20 cellular contexts compared by ENCODE assay signal in the genomic region with DNA sequence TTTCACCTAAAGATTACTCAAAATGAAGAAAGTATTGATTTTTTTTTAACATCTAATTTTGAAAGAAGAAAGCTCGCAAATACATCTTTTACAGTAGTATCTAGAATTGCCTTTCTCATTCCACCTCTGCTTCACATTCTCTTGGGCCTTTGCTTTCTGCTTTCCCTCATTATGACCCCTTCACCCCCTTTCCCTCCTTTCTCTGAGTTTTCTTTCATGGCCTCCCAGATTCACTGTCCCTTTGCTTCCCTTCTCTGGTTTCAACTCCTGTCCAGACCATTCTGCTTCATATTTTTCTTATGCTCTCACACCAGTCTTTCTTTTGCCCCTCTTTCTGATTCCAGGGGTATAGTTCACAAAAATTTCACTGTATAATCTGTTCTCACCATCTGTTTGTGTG. TPM values are rescaled to one million over a fixed set of nuclear protein-coding genes. Genes with fewer than 3 reads are reported as not detected.
A peak's percentile ranks its signal among the peaks of the same experiment; 100 is the strongest.
DNase-seq lines count a peak whose midpoint lies in the region; ATAC-seq and TF ChIP-seq lines count a peak whose summit lies in the region.
"Had no signal": no experiment of that assay in that cellular context is flagged by ENCODE, and none has a peak within 500 bp of the region (broad histone marks: within the 10 kb centered on the region; RNA-seq: fewer than 3 reads in every experiment).

No MANE protein-coding gene starts in this region.

- no peak overlapping the region for H4K5ac ChIP-seq in H9 (ENCODE audit: insufficient read length, low read depth, low read length)

- H3K4me1 ChIP-seq in H9 (ENCODE audit: insufficient read depth, low read length) (no peaks in the 10 kb centered on the region), SK-N-SH (ENCODE audit: control insufficient read depth in 1 of 2, insufficient read depth in 2 of 2, low read depth in 1 of 2, low read length in 1 of 2) (peaks cover 2 to 8% of the 10 kb centered on the region in 2 experiments; a peak in 2 of 4 replicates), gastroesophageal sphincter (peaks cover 3 to 9% (median 6%) of the 10 kb centered on the region in 3 donors), skeletal muscle satellite cell (ENCODE audit: control insufficient read depth, insufficient read depth, low read length) (peaks cover 29% of the 10 kb centered on the region)

- H3F3A ChIP-seq in SK-N-SH (replicated peaks; ENCODE audit: insufficient read depth), result peaks cover 38% of the 10 kb centered on the region

- H3K79me2 ChIP-seq in H9 (ENCODE audit: insufficient read depth, low read length) (no peaks in the 10 kb centered on the region), SK-N-SH (ENCODE audit: insufficient read depth) (peaks cover 10% of the 10 kb centered on the region; the same call in 1 of the 2 replicates)

- H3K23me2 ChIP-seq in H9 (ENCODE audit: insufficient read length, low read depth, low read length, poor library complexity, severe bottlenecking), result no peaks in the 10 kb centered on the region

- H3K27ac ChIP-seq in H9 (ENCODE audit: insufficient read length, low read depth, low read length) (no peak overlapping the region), SK-N-SH (ENCODE audit: low read depth in 2 of 2, low read length in 1 of 2) (peak overlapping the region; percentile 77 to 89; a peak in 3 of 4 replicates), gastroesophageal sphincter (peak overlapping the region; percentile 11 to 68 (median 56))
- H3K27ac ChIP-seq: BLaER1 treated with 17β-estradiol and CSF1 and Interleukin-3, amounts not matched to agents 10 nM and 100 nM; neutrophil; testis; VCaP had no signal

- POLR2A ChIA-PET in SK-N-SH (lab: Yijun Ruan, JAX), result no interaction called here

- DNase-seq in H9 (no peak), SK-N-SH (no peak), SHP77 (lab: John Stamatoyannopoulos, UW) (no peak), lower leg skin (ENCODE audit: low spot score in 2 of 2) (no peak)
- DNase-seq: activated CD8-positive, alpha-beta T cell treated with anti-CD3 and anti-CD28 coated beads for 36 hours; amygdala; MV-4-11; NCI-H2081; NCI-H526; stimulated activated CD4-positive, alpha-beta T cell treated with anti-CD3 and anti-CD28 coated beads, Interleukin-4, amount 100 ng/mL, for 1 hour; T-cell; testis had no signal

- no peak overlapping the region for H2BK5ac ChIP-seq in H9 (ENCODE audit: insufficient read length, low read length)

- TF ChIP-seq POLR2A in gastroesophageal sphincter (IDR thresholded peaks at IDR 0.05) (no peak), lower leg skin (IDR thresholded peaks at IDR 0.05) (no peak)

- no peak for TF ChIP-seq RAD21 in SK-N-SH (IDR thresholded peaks at IDR 0.05; ENCODE audit: low read length)

- no peaks in the 10 kb centered on the region for H3K9me2 ChIP-seq in SK-N-SH

- no peak overlapping the region for H4K8ac ChIP-seq in H9 (replicated peaks; ENCODE audit: insufficient read length, low read depth, low read length)

- H3K9me3 Mint-ChIP-seq in H9, result no peaks in the 10 kb centered on the region
- H3K9me3 Mint-ChIP-seq: activated CD8-positive, alpha-beta T cell treated with anti-CD3 and anti-CD28 coated beads for 36 hours; activated T-helper 1 cell treated with anti-CD3 and anti-CD28 coated beads, Interleukin-12 subunit alpha, Interleukin-12 subunit beta, Interleukin-2, Interleukin-4 antibody, amounts not matched to agents 30 ng/mL and 10 ng/mL and 1 ng/mL, durations not matched to agents 14 hours and 24 hours and 36 hours; T-cell had no signal

- no CpG with 5 or more reads among the region's 1 CpG for WGBS in H9 (ENCODE audit: extremely low coverage, insufficient read length, low lambda C conversion rate)
- WGBS in SK-N-SH (ENCODE audit: low lambda C conversion rate), result 100% methylated on average over 1 of the region's 1 CpG
- 100% methylated on average over 1 of the region's 1 CpG for WGBS in gastroesophageal sphincter (ENCODE audit: low coverage in 1 of 2), 2 donors
- WGBS in lower leg skin, 2 donors, result 100% methylated on average over 1 of the region's 1 CpG

- H3K9ac ChIP-seq in H9 (ENCODE audit: extremely low read depth, insufficient read length, low read length) (no peak overlapping the region), SK-N-SH (peak overlapping the region; percentile 40; the same call in 1 of the 2 replicates), skeletal muscle satellite cell (ENCODE audit: low read depth, low read length) (peak overlapping the region; percentile 14)
- H3K9ac ChIP-seq: BLaER1 treated with 17β-estradiol and CSF1 and Interleukin-3, amounts not matched to agents 10 nM and 100 nM had no signal

- no peaks in the 10 kb centered on the region for H4K20me1 ChIP-seq in H9 (ENCODE audit: control insufficient read depth, insufficient read depth, insufficient read length)
- H4K20me1 ChIP-seq in SK-N-SH (ENCODE audit: insufficient read depth), result no peaks in the 10 kb centered on the region

- H3K36me3 ChIP-seq in SK-N-SH (replicated peaks in 1 of 2; ENCODE audit: control insufficient read depth in 1 of 2, insufficient read depth in 2 of 2, low read length in 1 of 2) (peaks cover 42% of the 10 kb centered on the region in 2 experiments), gastroesophageal sphincter (peaks cover 0 to 47% of the 10 kb centered on the region in 2 donors), skeletal muscle satellite cell (ENCODE audit: insufficient read depth, low read length) (peaks cover 24% of the 10 kb centered on the region)

- no peaks in the 10 kb centered on the region for H3K9me3 ChIP-seq in H9 (ENCODE audit: control insufficient read depth, low read depth, low read length)
- H3K9me3 ChIP-seq in SK-N-SH, result no peaks in the 10 kb centered on the region
- no peaks in the 10 kb centered on the region for H3K9me3 ChIP-seq in gastroesophageal sphincter
- H3K9me3 ChIP-seq in skeletal muscle satellite cell (replicated peaks; ENCODE audit: low read length), result no peaks in the 10 kb centered on the region
- H3K9me3 ChIP-seq: BLaER1 treated with 17β-estradiol and CSF1 and Interleukin-3, amounts not matched to agents 10 nM and 100 nM; neutrophil; testis had no signal

- H3K4me2 ChIP-seq in H9 (ENCODE audit: insufficient read depth, insufficient read length, low read length) (no peak overlapping the region), SK-N-SH (peak overlapping the region; percentile 57), skeletal muscle satellite cell (ENCODE audit: low read length) (peak overlapping the region; percentile 27)
- H3K4me2 ChIP-seq: BLaER1 treated with 17β-estradiol and CSF1 and Interleukin-3, amounts not matched to agents 10 nM and 100 nM had no signal

- TF ChIP-seq EP300 in SK-N-SH (IDR thresholded peaks at IDR 0.05; ENCODE audit: borderline replicate concordance in 1 of 2, low read depth in 1 of 2, low read length in 1 of 2) (no peak), gastroesophageal sphincter (IDR thresholded peaks at IDR 0.05) (no peak)

- no peak overlapping the region for H3K23ac ChIP-seq in H9 (ENCODE audit: insufficient read length, low read depth, low read length)

- H3K4me3 ChIP-seq in SK-N-SH (ENCODE audit: low read depth in 2 of 2, low read length in 1 of 2) (peak overlapping the region in 1 of 2 experiments; percentile 24; a peak in 2 of 4 replicates), gastroesophageal sphincter (no peak overlapping the region), skeletal muscle satellite cell (ENCODE audit: low read length) (peak overlapping the region; percentile 18), lower leg skin (ENCODE audit: low read depth, poor library complexity, severe bottlenecking) (no peak overlapping the region)
- H3K4me3 ChIP-seq: BLaER1 treated with 17β-estradiol and CSF1 and Interleukin-3, amounts not matched to agents 10 nM and 100 nM; testis had no signal

- H3K4ac ChIP-seq in H9 (ENCODE audit: low read depth, low read length), result no peak overlapping the region

- no peak overlapping the region for H4K91ac ChIP-seq in H9 (ENCODE audit: insufficient read length, low read depth, low read length)

- H3K4me1 Mint-ChIP-seq in H9, result peaks cover 3 to 7% of the 10 kb centered on the region in 2 experiments

- no peak overlapping the region for H2BK15ac ChIP-seq in H9 (ENCODE audit: low read depth, low read length)

- TF ChIP-seq CTCF in H9 (conservative IDR thresholded peaks at IDR 0.05), result no peak
- TF ChIP-seq CTCF in SK-N-SH (IDR thresholded peaks at IDR 0.05), result no peak
- TF ChIP-seq CTCF in gastroesophageal sphincter (IDR thresholded peaks at IDR 0.05), result no peak
- TF ChIP-seq CTCF in lower leg skin (IDR thresholded peaks at IDR 0.05), result no peak

- peak overlapping the region in 2 of 3 experiments; percentile 13 to 30; a peak in 2 of 7 replicates for H3K27ac Mint-ChIP-seq in H9
- H3K27ac Mint-ChIP-seq: activated CD8-positive, alpha-beta T cell treated with anti-CD3 and anti-CD28 coated beads for 36 hours; activated T-helper 1 cell treated with anti-CD3 and anti-CD28 coated beads, Interleukin-12 subunit alpha, Interleukin-12 subunit beta, Interleukin-2, Interleukin-4 antibody, amounts not matched to agents 30 ng/mL and 10 ng/mL and 1 ng/mL, durations not matched to agents 14 hours and 24 hours and 36 hours had no signal

- H3K27me3 Mint-ChIP-seq in H9 (ENCODE audit: low read depth), result no peaks in the 10 kb centered on the region; the same call in 1 of the 2 replicates
- H3K27me3 Mint-ChIP-seq: activated CD8-positive, alpha-beta T cell treated with anti-CD3 and anti-CD28 coated beads for 36 hours; T-cell had no signal

- H2BK20ac ChIP-seq in H9 (ENCODE audit: low read depth, low read length, poor library complexity, severe bottlenecking), result no peak overlapping the region

- H3K4me3 Mint-ChIP-seq in H9, result no peak overlapping the region
- H3K4me3 Mint-ChIP-seq: activated CD8-positive, alpha-beta T cell treated with anti-CD3 and anti-CD28 coated beads for 36 hours; activated T-helper 1 cell treated with anti-CD3 and anti-CD28 coated beads, Interleukin-12 subunit alpha, Interleukin-12 subunit beta, Interleukin-2, Interleukin-4 antibody, amounts not matched to agents 30 ng/mL and 10 ng/mL and 1 ng/mL, durations not matched to agents 14 hours and 24 hours and 36 hours; T-cell had no signal

- peaks cover 5% of the 10 kb centered on the region for H3K79me1 ChIP-seq in H9 (ENCODE audit: insufficient read depth, low read depth, low read length, poor library complexity, severe bottlenecking)

- H3K36me3 Mint-ChIP-seq in H9 (ENCODE audit: insufficient read depth in 1 of 3, low read depth in 3 of 3), result peaks cover 32 to 58% (median 53%) of the 10 kb centered on the region in 3 experiments

- no peaks in the 10 kb centered on the region for H3K27me3 ChIP-seq in H9 (ENCODE audit: insufficient read depth, low read length)
- no peaks in the 10 kb centered on the region for H3K27me3 ChIP-seq in SK-N-SH (ENCODE audit: insufficient read depth)
- H3K27me3 ChIP-seq in gastroesophageal sphincter, result no peaks in the 10 kb centered on the region
- no peaks in the 10 kb centered on the region for H3K27me3 ChIP-seq in skeletal muscle satellite cell (ENCODE audit: control insufficient read depth, insufficient read depth, low read length)
- H3K27me3 ChIP-seq: BLaER1 treated with 17β-estradiol and CSF1 and Interleukin-3, amounts not matched to agents 10 nM and 100 nM; neutrophil; testis had no signal

- H2BK12ac ChIP-seq in H9 (ENCODE audit: insufficient read length, low read depth, low read length), result no peak overlapping the region

- CTCF ChIA-PET in SK-N-SH (lab: Yijun Ruan, JAX), result interaction anchor here (1.0 to 4.2 kb wide), 3 partner anchors 64 to 592 kb away, joined by 4 to 26 read pairs (median 5); a partner anchor contains a TSS

- no peak overlapping the region for H3T11ph ChIP-seq in H9 (ENCODE audit: low read length)

- H2AFZ ChIP-seq in H9 (ENCODE audit: low read length), result no peak overlapping the region
- H2AFZ ChIP-seq in SK-N-SH (ENCODE audit: low read depth), result no peak overlapping the region

- intact Hi-C loops in lower leg skin (cut with DNase I; ENCODE audit: low total_unique reads), result loop anchor here (10.0 kb wide), 1 partner anchor 595 kb away; no protein-coding TSS in a partner anchor

- no peak overlapping the region for H3K14ac ChIP-seq in H9 (ENCODE audit: insufficient read depth, low read length)

- H2AK5ac ChIP-seq in H9 (ENCODE audit: insufficient read length, low read length), result no peak overlapping the region

- no peak overlapping the region for H3K56ac ChIP-seq in H9 (ENCODE audit: insufficient read length, low read depth, low read length)

- H3K18ac ChIP-seq in H9 (ENCODE audit: insufficient read length, low read depth, low read length), result no peak overlapping the region

- no peak for ATAC-seq in gastroesophageal sphincter
- no peak for ATAC-seq in HG03039 (IDR thresholded peaks at IDR 0.05; ENCODE audit: unreplicated experiment)
- ATAC-seq: activated CD8-positive, alpha-beta T cell treated with anti-CD3 and anti-CD28 coated beads for 36 hours; sciatic nerve; T-cell had no signal

- H2BK120ac ChIP-seq in H9 (ENCODE audit: low read depth, low read length, poor library complexity, severe bottlenecking), result no peak overlapping the region

RNA-seq across cellular contexts. Expression of a gene that starts 29.0 kb away (rescaled TPM):
- total RNA-seq in H9 (2021), result 284 and 285 TPM in 2 replicates
- 111 and 159 TPM in 2 replicates for polyA plus RNA-seq in SK-N-SH (2012; rRNA removed)
- 159 and 202 TPM in 2 replicates for polyA plus RNA-seq in SK-N-SH (2012; cell fraction: cytosol; rRNA removed)
- polyA plus RNA-seq in SK-N-SH (2012; cell fraction: nucleus; rRNA removed), result 51.8 and 112 TPM in 2 replicates
- 100 to 1,000 TPM; 299 to 529 (median 465) TPM for total RNA-seq in gastroesophageal sphincter
- total RNA-seq in skeletal muscle satellite cell (2012; rRNA removed), result 131 and 166 TPM in 2 replicates
- total RNA-seq in lower leg skin, result 10 to 100 TPM; 55.1 to 94.3 (median 68.5) TPM
